3 cellular contexts compared by ENCODE assay signal in the genomic region with DNA sequence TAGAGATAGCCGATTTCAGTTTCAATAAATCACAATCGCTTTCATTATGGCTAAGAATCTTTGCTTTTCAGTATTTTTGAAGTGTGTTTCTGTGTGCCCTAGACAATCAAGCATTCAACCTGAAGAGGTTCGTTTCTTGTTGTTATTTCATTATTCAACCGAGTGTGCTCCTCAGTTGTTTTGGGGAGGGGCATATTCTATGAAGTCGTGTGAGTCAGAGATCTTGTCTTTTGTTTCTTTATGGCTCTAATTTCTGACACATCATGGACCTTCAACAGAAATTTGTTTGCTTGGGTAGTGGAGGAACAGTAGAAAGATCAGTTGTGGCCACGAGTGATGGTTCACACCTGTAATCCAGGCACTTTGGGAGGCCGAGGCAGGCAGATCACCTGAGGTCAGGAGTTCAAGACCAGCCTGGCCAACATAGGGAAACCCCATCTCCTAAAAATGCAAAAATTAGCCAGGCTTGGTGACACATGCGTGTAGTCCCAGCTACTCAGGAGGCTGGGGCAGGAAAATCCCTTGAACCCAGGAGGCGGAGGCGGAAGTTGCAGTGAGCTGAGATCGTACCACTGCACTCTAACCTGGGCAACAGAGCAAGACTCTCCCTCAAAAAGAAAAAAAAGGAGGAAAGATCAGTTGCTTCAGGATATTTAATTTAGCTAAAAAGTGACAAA.
TF ChIP-seq lines count a peak whose summit lies in the region.

No MANE protein-coding gene starts in this region.

TF ChIP-seq in GM12878, 131 proteins besides CTCF, POLR2A, EP300 and RAD21 (continues in another document):
- no peak for TF ChIP-seq HCFC1 (IDR thresholded peaks at IDR 0.05; ENCODE audit: low read length)
- no peak for TF ChIP-seq YBX1 (IDR thresholded peaks at IDR 0.05)
- TF ChIP-seq YY1 (IDR thresholded peaks at IDR 0.05; ENCODE audit: low read depth, low read length): no peak
- TF ChIP-seq FOS (IDR thresholded peaks at IDR 0.05; ENCODE audit: borderline replicate concordance, extremely low read depth, insufficient read length): no peak
- no peak for TF ChIP-seq ZNF24 (IDR thresholded peaks at IDR 0.05)
- 0 out of 4 replicates have a peak, but pooled peaks of 1 of the 2 experiments have one; percentile 22 for TF ChIP-seq BHLHE40 (IDR thresholded peaks at IDR 0.05; ENCODE audit: borderline replicate concordance in 1 of 2, low read depth in 2 of 2, low read length in 1 of 2)
- TF ChIP-seq ZZZ3 (IDR thresholded peaks at IDR 0.05; ENCODE audit: control insufficient read depth, insufficient read length, low read depth): no peak
- no peak for TF ChIP-seq HDGF (IDR thresholded peaks at IDR 0.05)
- TF ChIP-seq ASH2L (IDR thresholded peaks at IDR 0.05; ENCODE audit: borderline replicate concordance, low read depth): no peak
- no peak for TF ChIP-seq JUND (IDR thresholded peaks at IDR 0.05; ENCODE audit: low read depth, low read length)
- TF ChIP-seq, protein P1, sequence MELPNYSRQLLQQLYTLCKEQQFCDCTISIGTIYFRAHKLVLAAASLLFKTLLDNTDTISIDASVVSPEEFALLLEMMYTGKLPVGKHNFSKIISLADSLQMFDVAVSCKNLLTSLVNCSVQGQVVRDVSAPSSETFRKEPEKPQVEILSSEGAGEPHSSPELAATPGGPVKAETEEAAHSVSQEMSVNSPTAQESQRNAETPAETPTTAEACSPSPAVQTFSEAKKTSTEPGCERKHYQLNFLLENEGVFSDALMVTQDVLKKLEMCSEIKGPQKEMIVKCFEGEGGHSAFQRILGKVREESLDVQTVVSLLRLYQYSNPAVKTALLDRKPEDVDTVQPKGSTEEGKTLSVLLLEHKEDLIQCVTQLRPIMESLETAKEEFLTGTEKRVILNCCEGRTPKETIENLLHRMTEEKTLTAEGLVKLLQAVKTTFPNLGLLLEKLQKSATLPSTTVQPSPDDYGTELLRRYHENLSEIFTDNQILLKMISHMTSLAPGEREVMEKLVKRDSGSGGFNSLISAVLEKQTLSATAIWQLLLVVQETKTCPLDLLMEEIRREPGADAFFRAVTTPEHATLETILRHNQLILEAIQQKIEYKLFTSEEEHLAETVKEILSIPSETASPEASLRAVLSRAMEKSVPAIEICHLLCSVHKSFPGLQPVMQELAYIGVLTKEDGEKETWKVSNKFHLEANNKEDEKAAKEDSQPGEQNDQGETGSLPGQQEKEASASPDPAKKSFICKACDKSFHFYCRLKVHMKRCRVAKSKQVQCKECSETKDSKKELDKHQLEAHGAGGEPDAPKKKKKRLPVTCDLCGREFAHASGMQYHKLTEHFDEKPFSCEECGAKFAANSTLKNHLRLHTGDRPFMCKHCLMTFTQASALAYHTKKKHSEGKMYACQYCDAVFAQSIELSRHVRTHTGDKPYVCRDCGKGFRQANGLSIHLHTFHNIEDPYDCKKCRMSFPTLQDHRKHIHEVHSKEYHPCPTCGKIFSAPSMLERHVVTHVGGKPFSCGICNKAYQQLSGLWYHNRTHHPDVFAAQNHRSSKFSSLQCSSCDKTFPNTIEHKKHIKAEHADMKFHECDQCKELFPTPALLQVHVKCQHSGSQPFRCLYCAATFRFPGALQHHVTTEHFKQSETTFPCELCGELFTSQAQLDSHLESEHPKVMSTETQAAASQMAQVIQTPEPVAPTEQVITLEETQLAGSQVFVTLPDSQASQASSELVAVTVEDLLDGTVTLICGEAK (IDR thresholded peaks at IDR 0.05; ENCODE audit: borderline replicate concordance): no peak
- no peak for TF ChIP-seq POU2F2 (IDR thresholded peaks at IDR 0.05; ENCODE audit: borderline replicate concordance, low read depth, low read length)
- TF ChIP-seq SREBF2 (IDR thresholded peaks at IDR 0.05; ENCODE audit: low read length): no peak
- TF ChIP-seq NRF1 (conservative IDR thresholded peaks at IDR 0.05; ENCODE audit: low read depth, low read length): no peak

TF ChIP-seq in SK-N-SH, 30 proteins besides CTCF, POLR2A, EP300 and RAD21:
- no peak for TF ChIP-seq TAF1 (IDR thresholded peaks at IDR 0.05; ENCODE audit: borderline replicate concordance, low read depth, low read length)

TF ChIP-seq in SK-N-SH treated with all-trans-retinoic acid at 6 μM for 48 hours, 23 proteins besides CTCF, POLR2A, EP300 and RAD21:
- TF ChIP-seq, protein P2, sequence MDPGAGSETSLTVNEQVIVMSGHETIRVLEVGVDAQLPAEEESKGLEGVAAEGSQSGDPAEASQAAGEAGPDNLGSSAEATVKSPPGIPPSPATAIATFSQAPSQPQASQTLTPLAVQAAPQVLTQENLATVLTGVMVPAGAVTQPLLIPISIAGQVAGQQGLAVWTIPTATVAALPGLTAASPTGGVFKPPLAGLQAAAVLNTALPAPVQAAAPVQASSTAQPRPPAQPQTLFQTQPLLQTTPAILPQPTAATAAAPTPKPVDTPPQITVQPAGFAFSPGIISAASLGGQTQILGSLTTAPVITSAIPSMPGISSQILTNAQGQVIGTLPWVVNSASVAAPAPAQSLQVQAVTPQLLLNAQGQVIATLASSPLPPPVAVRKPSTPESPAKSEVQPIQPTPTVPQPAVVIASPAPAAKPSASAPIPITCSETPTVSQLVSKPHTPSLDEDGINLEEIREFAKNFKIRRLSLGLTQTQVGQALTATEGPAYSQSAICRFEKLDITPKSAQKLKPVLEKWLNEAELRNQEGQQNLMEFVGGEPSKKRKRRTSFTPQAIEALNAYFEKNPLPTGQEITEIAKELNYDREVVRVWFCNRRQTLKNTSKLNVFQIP (CRISPR knock-in tag; IDR thresholded peaks at IDR 0.05; ENCODE audit: borderline replicate concordance, low read depth): no peak
- TF ChIP-seq ZNF8 (CRISPR knock-in tag; IDR thresholded peaks at IDR 0.05): no peak
